ENCODE assay signal across 17 cellular contexts in the genomic region with DNA sequence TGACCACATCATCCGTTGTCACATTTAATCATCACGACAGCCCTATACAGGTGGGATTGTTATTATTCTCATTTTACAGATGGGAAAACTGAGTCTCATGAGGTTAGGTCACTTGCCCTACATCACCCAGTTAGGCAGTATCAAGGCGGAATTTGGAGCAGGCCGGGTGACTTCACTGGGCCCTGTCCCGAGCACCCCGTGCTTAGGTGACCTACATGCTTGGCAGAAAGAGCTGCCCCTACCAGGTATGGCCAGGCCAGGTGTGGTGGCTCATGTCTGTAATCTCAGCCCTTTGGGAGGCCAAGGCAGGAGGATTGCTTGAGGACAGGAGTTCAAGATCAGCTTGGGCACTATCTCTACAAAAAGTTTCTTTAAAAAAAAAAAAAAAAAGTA. TPM values are rescaled to one million over a fixed set of nuclear protein-coding genes. Genes with fewer than 3 reads are reported as not detected.
DNase-seq lines count a peak whose midpoint lies in the region; ATAC-seq, FAIRE-seq and TF ChIP-seq lines count a peak whose summit lies in the region.
"Had no signal": no experiment of that assay in that cellular context is flagged by ENCODE, and none has a peak within 500 bp of the region (broad histone marks: within the 10 kb centered on the region; RNA-seq: fewer than 3 reads in every experiment).

No MANE protein-coding gene starts in this region.

- POLR2A ChIA-PET in PC-3 (lab: Charles Lee; ENCODE audit: unreplicated experiment) = no interaction called here

- H3K27me3 ChIP-seq in PC-3 (ENCODE audit: low read length) (no peaks in the 10 kb centered on the region), keratinocyte (ENCODE audit: control insufficient read depth, extremely low read depth, insufficient read depth, low read length) (no peaks in the 10 kb centered on the region), smooth muscle cell (ENCODE audit: low read depth) (no peaks in the 10 kb centered on the region), psoas muscle (ENCODE audit: insufficient read depth in 3 of 3, low read length in 2 of 3) (no peaks in the 10 kb centered on the region)
- H3K27me3 ChIP-seq: MG63 had no signal

- dilution Hi-C loops in keratinocyte (cut with MboI; ENCODE audit: extremely low pct_ligation_motif_present, low sequenced_read_pairs) = no loop called here

- H3K9ac ChIP-seq in PC-3 (ENCODE audit: low read length) = 0 out of 2 replicates have a peak overlapping the region, but pooled peaks have one; percentile 15
- H3K9ac ChIP-seq in keratinocyte (ENCODE audit: control insufficient read depth, extremely low read depth, insufficient read depth, low read length) = no peak overlapping the region
- H3K9ac ChIP-seq in smooth muscle cell (ENCODE audit: low read depth) = no peak overlapping the region

- H3F3A ChIP-seq in PC-3 (ENCODE audit: low read length, unreplicated experiment) = no peaks in the 10 kb centered on the region
- H3F3A ChIP-seq in smooth muscle cell (ENCODE audit: low read depth) = no peaks in the 10 kb centered on the region

- DNase-seq in PC-3 (no peak), keratinocyte (ENCODE audit: low read depth, low spot score) (no peak), smooth muscle cell (lab: John Stamatoyannopoulos, UW; ENCODE audit: unreplicated experiment) (no peak), psoas muscle (no peak), pons (ENCODE audit: low spot score) (no peak)
- DNase-seq: C1 segment of cervical spinal cord; CD8-positive, alpha-beta memory T cell; HFFc6; MG63; NCI-H1048; NCI-H1436; NCI-H345 had no signal

- no peak overlapping the region for H3K4me2 ChIP-seq in PC-3 (ENCODE audit: low read length)
- H3K4me2 ChIP-seq in keratinocyte (ENCODE audit: control insufficient read depth, extremely low read depth, insufficient read depth, low read depth, low read length) = no peak overlapping the region
- H3K4me2 ChIP-seq in smooth muscle cell = no peak overlapping the region

- H3K9me3 ChIP-seq in PC-3 (ENCODE audit: low read length) (no peaks in the 10 kb centered on the region), keratinocyte (ENCODE audit: control insufficient read depth, low read depth, low read length) (no peaks in the 10 kb centered on the region), smooth muscle cell (replicated peaks; ENCODE audit: low read depth) (no peaks in the 10 kb centered on the region), psoas muscle (no peaks in the 10 kb centered on the region)
- H3K9me3 ChIP-seq: MG63 had no signal

- no peaks in the 10 kb centered on the region for H3K9me2 ChIP-seq in PC-3 (replicated peaks; ENCODE audit: low read length)

- TF ChIP-seq CTCF in PC-3 (conservative IDR thresholded peaks at IDR 0.05; ENCODE audit: low read depth, low read length) (no peak), VCaP (conservative IDR thresholded peaks at IDR 0.05) (no peak), keratinocyte (optimal IDR thresholded peaks at IDR 0.05 in 1 of 3, IDR thresholded peaks at IDR 0.05 in 1 of 3, conservative IDR thresholded peaks at IDR 0.05 in 1 of 3; ENCODE audit: extremely low read depth in 1 of 3, insufficient read depth in 2 of 3, low read length in 3 of 3) (no peak), smooth muscle cell (IDR thresholded peaks at IDR 0.05; ENCODE audit: borderline replicate concordance, insufficient read depth, poor library complexity, severe bottlenecking) (no peak), psoas muscle (IDR thresholded peaks at IDR 0.05) (no peak)

- H2AFZ ChIP-seq in PC-3 (ENCODE audit: low read length) (no peak overlapping the region), keratinocyte (ENCODE audit: control insufficient read depth, low read length) (no peak overlapping the region), smooth muscle cell (ENCODE audit: low read depth) (no peak overlapping the region)

- TSS peak; percentile 40 for BruUV-seq in PC-3 (replicated peaks; lab: Mats Ljungman, UMichigan)

- H3K4me3 ChIP-seq in PC-3 (ENCODE audit: low read length) (no peak overlapping the region), keratinocyte (ENCODE audit: control insufficient read depth in 2 of 3, extremely low read depth in 1 of 3, insufficient read depth in 2 of 3, low read depth in 1 of 3, low read length in 3 of 3) (no peak overlapping the region), smooth muscle cell (no peak overlapping the region), psoas muscle (no peak overlapping the region)
- H3K4me3 ChIP-seq: MG63 had no signal

- intact Hi-C loops in PC-3 (cut with micrococcal nuclease) (loop anchor here (1.0 kb wide), 4 partner anchors 18 to 114 kb away; no protein-coding TSS in a partner anchor), psoas muscle (cut with DNase I) (loop anchor here (5.0 to 10.0 kb wide), 2 partner anchors 97 to 110 kb away; no protein-coding TSS in a partner anchor)

- H3K36me3 ChIP-seq in PC-3 (ENCODE audit: low read depth, low read length) (no peaks in the 10 kb centered on the region), keratinocyte (ENCODE audit: control insufficient read depth in 2 of 2, extremely low read depth in 1 of 2, insufficient read depth in 2 of 2, low read length in 2 of 2) (no peaks in the 10 kb centered on the region), smooth muscle cell (ENCODE audit: low read depth) (peaks cover 5% of the 10 kb centered on the region), psoas muscle (ENCODE audit: insufficient read depth in 1 of 2, low read depth in 1 of 2) (peaks cover 0 to 41% of the 10 kb centered on the region in 2 donors)
- H3K36me3 ChIP-seq: MG63 had no signal

- H3K27ac ChIP-seq in PC-3 (ENCODE audit: low read length) = peak overlapping the region; percentile 52
- peak overlapping the region; percentile 74 for H3K27ac ChIP-seq in VCaP
- H3K27ac ChIP-seq in keratinocyte (ENCODE audit: control insufficient read depth, insufficient read depth, low read length) = peak overlapping the region; percentile 50
- peak overlapping the region; percentile 41 for H3K27ac ChIP-seq in smooth muscle cell (ENCODE audit: low read depth)
- no peak overlapping the region for H3K27ac ChIP-seq in psoas muscle

- no peak for FAIRE-seq in keratinocyte (lab: Jason Lieb, UNC)
- FAIRE-seq: D721Med, GM12892, H54 had no signal

- no peaks in the 10 kb centered on the region for H3K9me1 ChIP-seq in keratinocyte (ENCODE audit: control insufficient read depth, extremely low read depth, insufficient read depth, low read length)

- 97% methylated on average over 6 of the region's 6 CpGs for WGBS in smooth muscle cell (ENCODE audit: low lambda C conversion rate)
- WGBS in psoas muscle, 3 donors = 95 to 98% (median 96%) methylated on average over 6 of the region's 6 CpGs

- H3K4me1 ChIP-seq in PC-3 (ENCODE audit: insufficient read depth, low read length) = peaks cover 23% of the 10 kb centered on the region
- peaks cover 15% of the 10 kb centered on the region for H3K4me1 ChIP-seq in keratinocyte (ENCODE audit: control insufficient read depth, extremely low read depth, insufficient read depth, low read length)
- H3K4me1 ChIP-seq in smooth muscle cell (ENCODE audit: low read depth) = no peaks in the 10 kb centered on the region
- peaks cover 7% of the 10 kb centered on the region for H3K4me1 ChIP-seq in psoas muscle

- H3K79me2 ChIP-seq in PC-3 (ENCODE audit: low read length) (no peaks in the 10 kb centered on the region), keratinocyte (ENCODE audit: control insufficient read depth, insufficient read depth, low read length) (no peaks in the 10 kb centered on the region), smooth muscle cell (ENCODE audit: low read depth) (no peaks in the 10 kb centered on the region)

- H4K20me1 ChIP-seq in PC-3 (ENCODE audit: low read length) (no peaks in the 10 kb centered on the region), keratinocyte (ENCODE audit: control insufficient read depth, extremely low read depth, insufficient read depth, low read length) (no peaks in the 10 kb centered on the region), smooth muscle cell (ENCODE audit: low read depth) (no peaks in the 10 kb centered on the region)

- CTCF ChIA-PET in PC-3 (lab: Charles Lee) = interaction anchor here (0.6 kb wide), 1 partner anchor 85 kb away, joined by 3 read pairs; no protein-coding TSS in a partner anchor

- ATAC-seq in PC-3 (no peak; the same call in 1 of the 2 replicates), GM21825 (IDR thresholded peaks at IDR 0.05; ENCODE audit: unreplicated experiment) (no peak), psoas muscle (no peak)

RNA-seq across cellular contexts. Expression of a gene that starts 44.0 kb away (rescaled TPM):
- total RNA-seq in PC-3 (2014; rRNA removed) = 64.3 and 69.8 TPM in 2 replicates
- polyA plus RNA-seq in keratinocyte = 40.1 to 51.9 TPM (median 41.2 TPM) in 3 replicates
- polyA plus RNA-seq in keratinocyte (2011; ENCODE audit: low read depth) = 23.9 TPM
- polyA plus RNA-seq in keratinocyte (2011; cell fraction: cytosol; rRNA removed) = 24.1 and 30.0 TPM in 2 replicates
- polyA plus RNA-seq in keratinocyte (2011; cell fraction: nucleus; rRNA removed) = 46.3 and 52.2 TPM in 2 replicates
- 22.9 and 44.3 TPM in 2 replicates for polyA plus RNA-seq in keratinocyte (2012; ENCODE audit: low replicate concordance)
- 73.2 to 137 TPM (median 135 TPM) in 3 replicates for polyA minus RNA-seq in keratinocyte
- polyA minus RNA-seq in keratinocyte (2011; cell fraction: cytosol; rRNA and poly(A)+ RNA removed) = 60.0 TPM
- 57.0 and 88.8 TPM in 2 replicates for polyA minus RNA-seq in keratinocyte (2011; cell fraction: nucleus; rRNA and poly(A)+ RNA removed)
- total RNA-seq in smooth muscle cell = 26.9 and 29.5 TPM in 2 replicates
- 16.0 TPM in 2 replicates for polyA plus RNA-seq in smooth muscle cell
- total RNA-seq in psoas muscle = 10 to 100 TPM; 18.9 to 33.4 (median 25.1) TPM
- polyA plus RNA-seq in psoas muscle = 1 to 10 TPM; 4.4 to 9.6 (median 5.5) TPM
- polyA plus RNA-seq: CD8-positive, alpha-beta memory T cell had no signal
